In genomic region chr14:61455351-61455750, GRCh38 we compare ENCODE assay signal across 17 cellular contexts.
DNase-seq lines count a peak whose midpoint lies in the region; ATAC-seq and TF ChIP-seq lines count a peak whose summit lies in the region.
"Had no signal": no experiment of that assay in that cellular context is flagged by ENCODE, and none has a peak within 500 bp of the region (broad histone marks: within the 10 kb centered on the region; RNA-seq: fewer than 3 reads in every experiment).

No MANE protein-coding gene starts in this region.

- peaks cover 0 to 4% of the 10 kb centered on the region in 2 experiments; a peak in 1 of 4 replicates for H3K4me1 ChIP-seq in SK-N-SH (ENCODE audit: control insufficient read depth in 1 of 2, insufficient read depth in 2 of 2, low read depth in 1 of 2, low read length in 1 of 2)
- H3K4me1 ChIP-seq in CD4-positive, CD25-positive, alpha-beta regulatory T cell (ENCODE audit: control insufficient read depth, insufficient read depth, low read length, poor library complexity, severe bottlenecking): peaks cover 58% of the 10 kb centered on the region

- DNase-seq in SK-N-SH (no peak), immature natural killer cell (no peak), NCI-H226 (no peak), MG63 (no peak)
- no peak for DNase-seq in CD4-positive, CD25-positive, alpha-beta regulatory T cell
- DNase-seq in activated CD8-positive, alpha-beta T cell treated with anti-CD3 and anti-CD28 coated beads, Interleukin-2, amount 10 ng/mL, durations not matched to agents 7 days and 5 days: no peak
- DNase-seq: activated CD4-positive, CD25-positive, alpha-beta regulatory T cell; KBM-7; kidney; mammary epithelial cell; nucleus accumbens; stimulated activated CD4-positive, alpha-beta T cell treated with anti-CD3 and anti-CD28 coated beads, Interleukin-2, amount 100 ng/mL, for 48 hours; stomach; trophoblast cell had no signal

- H3K36me3 Mint-ChIP-seq in CD4-positive, CD25-positive, alpha-beta regulatory T cell: peaks cover 77% of the 10 kb centered on the region
- peaks cover 87% of the 10 kb centered on the region for H3K36me3 Mint-ChIP-seq in activated CD8-positive, alpha-beta T cell treated with anti-CD3 and anti-CD28 coated beads, Interleukin-2, amount 10 ng/mL, durations not matched to agents 7 days and 5 days (ENCODE audit: low read depth)
- H3K36me3 Mint-ChIP-seq in immature natural killer cell: peaks cover 62 to 77% (median 68%) of the 10 kb centered on the region in 3 donors

- TF ChIP-seq CTCF in SK-N-SH (IDR thresholded peaks at IDR 0.05): no peak

- no peaks in the 10 kb centered on the region for H3F3A ChIP-seq in SK-N-SH (replicated peaks; ENCODE audit: insufficient read depth)

- H3K9ac ChIP-seq in SK-N-SH: no peak overlapping the region

- H3K27me3 ChIP-seq in SK-N-SH (ENCODE audit: insufficient read depth): no peaks in the 10 kb centered on the region
- no peaks in the 10 kb centered on the region for H3K27me3 ChIP-seq in CD4-positive, CD25-positive, alpha-beta regulatory T cell (ENCODE audit: control insufficient read depth, insufficient read depth, low read length)
- no peaks in the 10 kb centered on the region for H3K27me3 ChIP-seq in MG63
- H3K27me3 ChIP-seq: stomach had no signal

- no peak overlapping the region for H3K27ac ChIP-seq in SK-N-SH (ENCODE audit: low read depth in 2 of 2, low read length in 1 of 2)
- H3K27ac ChIP-seq in CD4-positive, CD25-positive, alpha-beta regulatory T cell (ENCODE audit: insufficient read depth, low read length, poor library complexity, severe bottlenecking): peak overlapping the region; percentile 75
- H3K27ac ChIP-seq: 22Rv1 had no signal

- peaks cover 0 to 4% (median 0%) of the 10 kb centered on the region in 7 donors for H3K9me3 Mint-ChIP-seq in CD4-positive, CD25-positive, alpha-beta regulatory T cell
- no peaks in the 10 kb centered on the region for H3K9me3 Mint-ChIP-seq in activated CD8-positive, alpha-beta T cell treated with anti-CD3 and anti-CD28 coated beads, Interleukin-2, amount 10 ng/mL, durations not matched to agents 7 days and 5 days (ENCODE audit: insufficient read depth)
- no peaks in the 10 kb centered on the region for H3K9me3 Mint-ChIP-seq in immature natural killer cell

- no peak overlapping the region for H3K4me2 ChIP-seq in SK-N-SH

- POLR2A ChIA-PET in SK-N-SH (lab: Yijun Ruan, JAX): no interaction called here
- POLR2A ChIA-PET in activated CD8-positive, alpha-beta T cell treated with anti-CD3 and anti-CD28 coated beads, Interleukin-2, amount 10 ng/mL, durations not matched to agents 7 days and 5 days (lab: Charles Lee): interaction anchor here (0.7 to 1.4 kb wide), 2 partner anchors 12 to 17 kb away, joined by 3 to 4 read pairs; no protein-coding TSS in a partner anchor

- H3K9me3 ChIP-seq in SK-N-SH (no peaks in the 10 kb centered on the region), MG63 (no peaks in the 10 kb centered on the region)
- H3K9me3 ChIP-seq in CD4-positive, CD25-positive, alpha-beta regulatory T cell (ENCODE audit: control insufficient read depth in 2 of 2, low read length in 2 of 2): no peaks in the 10 kb centered on the region
- H3K9me3 ChIP-seq: stomach had no signal

- H2AFZ ChIP-seq in SK-N-SH (ENCODE audit: low read depth): no peak overlapping the region

- H3K79me2 ChIP-seq in SK-N-SH (ENCODE audit: insufficient read depth): no peaks in the 10 kb centered on the region; the same call in 1 of the 2 replicates

- H3K27ac Mint-ChIP-seq in CD4-positive, CD25-positive, alpha-beta regulatory T cell: peak overlapping the region; percentile 75 to 87 (median 80)
- peak overlapping the region; percentile 90 for H3K27ac Mint-ChIP-seq in activated CD8-positive, alpha-beta T cell treated with anti-CD3 and anti-CD28 coated beads, Interleukin-2, amount 10 ng/mL, durations not matched to agents 7 days and 5 days
- H3K27ac Mint-ChIP-seq in immature natural killer cell: peak overlapping the region; percentile 79 to 98 (median 90)

- ATAC-seq in SK-N-SH treated with all-trans-retinoic acid at 6 μM for 48 hours (no peak), GM21381 (IDR thresholded peaks at IDR 0.05; ENCODE audit: unreplicated experiment) (no peak)
- no peak for ATAC-seq in CD4-positive, CD25-positive, alpha-beta regulatory T cell (ENCODE audit: low read depth in 2 of 2)
- ATAC-seq in activated CD8-positive, alpha-beta T cell treated with anti-CD3 and anti-CD28 coated beads, Interleukin-2, amount 10 ng/mL, durations not matched to agents 7 days and 5 days: no peak

- H3K4me1 Mint-ChIP-seq in CD4-positive, CD25-positive, alpha-beta regulatory T cell: peaks cover 44 to 92% (median 56%) of the 10 kb centered on the region in 4 donors
- peaks cover 91% of the 10 kb centered on the region for H3K4me1 Mint-ChIP-seq in activated CD8-positive, alpha-beta T cell treated with anti-CD3 and anti-CD28 coated beads, Interleukin-2, amount 10 ng/mL, durations not matched to agents 7 days and 5 days (ENCODE audit: low read depth)
- peaks cover 90 to 97% of the 10 kb centered on the region in 2 donors for H3K4me1 Mint-ChIP-seq in immature natural killer cell

- 76% methylated on average over 6 of the region's 6 CpGs for WGBS in SK-N-SH (ENCODE audit: low lambda C conversion rate)

- H3K4me3 Mint-ChIP-seq in CD4-positive, CD25-positive, alpha-beta regulatory T cell: peak overlapping the region in 3 of 4 donors; percentile 10 to 45 (median 37)
- peak overlapping the region; percentile 26 for H3K4me3 Mint-ChIP-seq in activated CD8-positive, alpha-beta T cell treated with anti-CD3 and anti-CD28 coated beads, Interleukin-2, amount 10 ng/mL, durations not matched to agents 7 days and 5 days
- peak overlapping the region; percentile 5 to 68 (median 57) for H3K4me3 Mint-ChIP-seq in immature natural killer cell

- H3K36me3 ChIP-seq in SK-N-SH (replicated peaks in 1 of 2; ENCODE audit: control insufficient read depth in 1 of 2, insufficient read depth in 2 of 2, low read length in 1 of 2) (no peaks in the 10 kb centered on the region), MG63 (no peaks in the 10 kb centered on the region)
- peaks cover 78% of the 10 kb centered on the region for H3K36me3 ChIP-seq in CD4-positive, CD25-positive, alpha-beta regulatory T cell (ENCODE audit: control insufficient read depth, insufficient read depth, low read length)

- H3K27me3 Mint-ChIP-seq in CD4-positive, CD25-positive, alpha-beta regulatory T cell: no peaks in the 10 kb centered on the region
- no peaks in the 10 kb centered on the region for H3K27me3 Mint-ChIP-seq in activated CD8-positive, alpha-beta T cell treated with anti-CD3 and anti-CD28 coated beads, Interleukin-2, amount 10 ng/mL, durations not matched to agents 7 days and 5 days (ENCODE audit: low read depth)
- peaks cover 16 to 68% (median 61%) of the 10 kb centered on the region in 3 donors for H3K27me3 Mint-ChIP-seq in immature natural killer cell (ENCODE audit: low read depth in 3 of 3)

- no peaks in the 10 kb centered on the region for H3K9me2 ChIP-seq in SK-N-SH

- no peak for TF ChIP-seq EP300 in SK-N-SH (IDR thresholded peaks at IDR 0.05; ENCODE audit: borderline replicate concordance in 1 of 2, low read depth in 1 of 2, low read length in 1 of 2)

- H3K4me3 ChIP-seq in SK-N-SH (ENCODE audit: low read depth in 2 of 2, low read length in 1 of 2): no peak overlapping the region
- no peak overlapping the region for H3K4me3 ChIP-seq in CD4-positive, CD25-positive, alpha-beta regulatory T cell (ENCODE audit: low read depth, low read length)
- no peak overlapping the region for H3K4me3 ChIP-seq in MG63
- H3K4me3 ChIP-seq: stomach had no signal

- no peak for TF ChIP-seq RAD21 in SK-N-SH (IDR thresholded peaks at IDR 0.05; ENCODE audit: low read length)

- H4K20me1 ChIP-seq in SK-N-SH (ENCODE audit: insufficient read depth): no peaks in the 10 kb centered on the region

- CTCF ChIA-PET in SK-N-SH (lab: Yijun Ruan, JAX): interaction anchor here (1.0 to 8.3 kb wide), 7 partner anchors 7 to 671 kb away, joined by 3 to 117 read pairs (median 6); no protein-coding TSS in a partner anchor
- CTCF ChIA-PET in activated CD8-positive, alpha-beta T cell treated with anti-CD3 and anti-CD28 coated beads, Interleukin-2, amount 10 ng/mL, durations not matched to agents 7 days and 5 days (lab: Charles Lee): interaction anchor here (1.0 to 9.9 kb wide), 10 partner anchors 15 to 382 kb away, joined by 3 to 136 read pairs (median 4); no protein-coding TSS in a partner anchor

TF ChIP-seq in SK-N-SH, 30 proteins besides CTCF, POLR2A, EP300 and RAD21:
- TF ChIP-seq YY1 (IDR thresholded peaks at IDR 0.05; ENCODE audit: low read depth): no peak
- TF ChIP-seq POLR2AphosphoS5 (IDR thresholded peaks at IDR 0.05; ENCODE audit: low read depth, low read length): no peak
- TF ChIP-seq NFIC (IDR thresholded peaks at IDR 0.05; ENCODE audit: borderline replicate concordance): 0 out of 2 replicates have a peak, but pooled peaks have one; percentile 19

TF ChIP-seq in SK-N-SH treated with all-trans-retinoic acid at 6 μM for 48 hours, 23 proteins besides CTCF, POLR2A, EP300 and RAD21 (continues in another document):
- TF ChIP-seq CSDC2 (CRISPR knock-in tag; IDR thresholded peaks at IDR 0.05): no peak
- TF ChIP-seq ZNF70 (CRISPR knock-in tag; IDR thresholded peaks at IDR 0.05): no peak
- TF ChIP-seq ZFP30 (CRISPR knock-in tag; IDR thresholded peaks at IDR 0.05): no peak
- no peak for TF ChIP-seq ZC3H10 (CRISPR knock-in tag; IDR thresholded peaks at IDR 0.05)
- no peak for TF ChIP-seq CSRNP3 (CRISPR knock-in tag; IDR thresholded peaks at IDR 0.05)
- TF ChIP-seq GLIS3 (CRISPR knock-in tag; IDR thresholded peaks at IDR 0.05): no peak
